ENCODE assay signal across 1 cellular context in genomic region chr4:76718806-76719205, GRCh38.
TF ChIP-seq lines count a peak whose summit lies in the region.

No MANE protein-coding gene starts in this region.

TF ChIP-seq in H1, 55 proteins besides CTCF, POLR2A, EP300 and RAD21:
- TF ChIP-seq ASH2L (IDR thresholded peaks at IDR 0.05; ENCODE audit: low read length): no peak
- no peak for TF ChIP-seq SP1 (IDR thresholded peaks at IDR 0.05; ENCODE audit: low read depth, low read length)
- TF ChIP-seq CBX8 (IDR thresholded peaks at IDR 0.05; ENCODE audit: borderline replicate concordance, low read depth, low read length): no peak
- no peak for TF ChIP-seq CBX5 (IDR thresholded peaks at IDR 0.05; ENCODE audit: low read depth, low read length)
- no peak for TF ChIP-seq CTBP2 (IDR thresholded peaks at IDR 0.05; ENCODE audit: borderline replicate concordance, insufficient read depth, insufficient read length, low read length)
- no peak for TF ChIP-seq SAP30 (IDR thresholded peaks at IDR 0.05; ENCODE audit: insufficient read depth, insufficient replicate concordance, low read length)
- TF ChIP-seq MAFK (IDR thresholded peaks at IDR 0.05; ENCODE audit: low read depth, low read length): no peak
- no peak for TF ChIP-seq SIN3A (conservative IDR thresholded peaks at IDR 0.05 in 1 of 2, IDR thresholded peaks at IDR 0.05 in 1 of 2; ENCODE audit: low read depth in 1 of 2, low read length in 2 of 2)
- no peak for TF ChIP-seq POU5F1 (IDR thresholded peaks at IDR 0.05; ENCODE audit: low read depth, low read length)
- TF ChIP-seq MAX (IDR thresholded peaks at IDR 0.05): no peak
- no peak for TF ChIP-seq JUN (IDR thresholded peaks at IDR 0.05; ENCODE audit: low read depth, low read length)
- TF ChIP-seq BACH1 (IDR thresholded peaks at IDR 0.05; ENCODE audit: low read length): no peak
- TF ChIP-seq TEAD4 (IDR thresholded peaks at IDR 0.05; ENCODE audit: low read depth, low read length): no peak
- no peak for TF ChIP-seq HDAC6 (IDR thresholded peaks at IDR 0.05; ENCODE audit: low read depth, low read length)
- TF ChIP-seq TAF1 (IDR thresholded peaks at IDR 0.05; ENCODE audit: low read depth, low read length): no peak
